Comparison of ENCODE assay signal across 23 cellular contexts in genomic region chr15:97893988-97894387, GRCh38.
DNase-seq lines count a peak whose midpoint lies in the region; ATAC-seq, FAIRE-seq and TF ChIP-seq lines count a peak whose summit lies in the region.
"Had no signal": no experiment of that assay in that cellular context is flagged by ENCODE, and none has a peak within 500 bp of the region (broad histone marks: within the 10 kb centered on the region; RNA-seq: fewer than 3 reads in every experiment).

No MANE protein-coding gene starts in this region.

- FAIRE-seq in urothelium cell line (lab: Jason Lieb, UNC), result no peak
- FAIRE-seq: astrocyte, endothelial cell of umbilical vein, GM19239, RCC 7860 had no signal

- H3K4me3 ChIP-seq in mucosa of descending colon, result no peak overlapping the region
- H3K4me3 ChIP-seq: GM23248 had no signal

- H3K36me3 ChIP-seq in mucosa of descending colon (ENCODE audit: low read depth), result no peaks in the 10 kb centered on the region

- peak; percentile 88 for ATAC-seq in mucosa of descending colon
- ATAC-seq in HG03442 (IDR thresholded peaks at IDR 0.05; ENCODE audit: unreplicated experiment), result no peak
- ATAC-seq: activated CD8-positive, alpha-beta T cell treated with anti-CD3 and anti-CD28 coated beads, Interleukin-2, amount 10 ng/mL, durations not matched to agents 7 days and 5 days; CD8-positive, alpha-beta T cell had no signal

- CTCF ChIA-PET in RWPE1 (lab: Yijun Ruan, JAX), result no interaction called here

- peak; percentile 8 for DNase-seq in NCI-H1436 (lab: John Stamatoyannopoulos, UW)
- no peak for DNase-seq in NCI-H1436 treated with DMSO at 0.1 percent for 48 hours (lab: John Stamatoyannopoulos, UW)
- peak; percentile 56 for DNase-seq in NCI-H69 (lab: John Stamatoyannopoulos, UW)
- peak; percentile 33 for DNase-seq in RWPE1 (ENCODE audit: low spot score)
- no peak for DNase-seq in mucosa of descending colon
- DNase-seq in urothelium cell line (ENCODE audit: low spot score), result no peak
- DNase-seq in NCI-H526 treated with DMSO at 0.1 percent for 48 hours (lab: John Stamatoyannopoulos, UW), result no peak
- DNase-seq: activated CD8-positive, alpha-beta T cell treated with anti-CD3 and anti-CD28 coated beads, Interleukin-2, amount 10 ng/mL, durations not matched to agents 7 days and 5 days; activated effector memory CD4-positive, alpha-beta T cell treated with Interleukin-2 at 50 U/mL for 16 hours; activated naive CD8-positive, alpha-beta T cell treated with anti-CD3 and anti-CD28 coated beads, Interleukin-2, amount 10 ng/mL, durations not matched to agents 7 days and 5 days; activated T-cell treated with anti-CD3 and anti-CD28 coated beads for 4 hours; CD8-positive, alpha-beta T cell; GM23248; head of caudate nucleus; mesenchymal stem cell; NCI-H2227 treated with DMSO at 0.1 percent for 48 hours; trophoblast cell had no signal

- intact Hi-C loops in mucosa of descending colon (cut with DNase I, micrococcal nuclease), result no loop called here

- TF ChIP-seq CTCF in RWPE1 (conservative IDR thresholded peaks at IDR 0.05; ENCODE audit: low read depth) (no peak), mucosa of descending colon (IDR thresholded peaks at IDR 0.05) (no peak)

- POLR2A ChIA-PET in RWPE1 (lab: Yijun Ruan, JAX; ENCODE audit: low non-redundant PET), result no interaction called here

- H3K27ac ChIP-seq in RWPE1, result no peak overlapping the region
- H3K27ac ChIP-seq: 22Rv1, GM23248 had no signal

- H3K4me1 ChIP-seq in mucosa of descending colon (ENCODE audit: low read depth), result no peaks in the 10 kb centered on the region

- no peaks in the 10 kb centered on the region for H3K9me3 ChIP-seq in mucosa of descending colon

Comparison
In these comparisons a context has a peak if more than half of its experiments do, and no peak if none do; other contexts are left out.
1. DNase-seq: peak in NCI-H1436 (single experiment), NCI-H69 (single experiment) and RWPE1 (single experiment); none in NCI-H1436 treated with DMSO at 0.1 percent for 48 hours (single experiment), mucosa of descending colon (0 of 3), urothelium cell line (single experiment) and NCI-H526 treated with DMSO at 0.1 percent for 48 hours (single experiment).